31 cellular contexts compared by ENCODE assay signal in the genomic region with DNA sequence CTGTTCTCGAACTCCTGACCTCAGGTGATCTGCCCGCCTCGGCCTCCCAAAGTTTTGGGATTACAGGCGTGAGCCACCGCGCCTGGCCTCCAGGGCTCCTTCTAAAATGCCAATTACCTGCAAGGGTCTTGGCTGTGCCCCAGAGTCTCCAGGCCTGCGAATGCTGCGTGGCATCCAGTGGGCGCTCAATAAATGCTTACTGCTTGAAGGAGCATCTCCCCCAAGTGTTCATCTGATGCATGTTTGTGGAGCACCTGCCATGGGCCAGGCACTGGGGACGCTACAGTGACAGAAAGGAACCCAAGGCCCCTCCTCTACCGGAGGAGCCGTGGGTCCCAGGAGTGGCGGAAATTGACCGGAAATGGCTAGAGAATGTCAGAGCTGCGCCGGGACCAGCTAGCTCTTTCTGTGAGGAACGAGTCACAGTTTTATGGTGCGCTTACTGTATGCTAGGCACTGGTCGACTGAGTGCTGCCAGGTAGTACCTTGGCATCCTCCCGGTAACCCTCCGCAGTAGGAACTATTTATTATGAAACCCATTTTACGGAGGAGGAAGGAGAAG. TPM values are rescaled to one million over a fixed set of nuclear protein-coding genes. Genes with fewer than 3 reads are reported as not detected.
A peak's percentile ranks its signal among the peaks of the same experiment; 100 is the strongest.
DNase-seq lines count a peak whose midpoint lies in the region; ATAC-seq and TF ChIP-seq lines count a peak whose summit lies in the region.
"Had no signal": no experiment of that assay in that cellular context is flagged by ENCODE, and none has a peak within 500 bp of the region (broad histone marks: within the 10 kb centered on the region; RNA-seq: fewer than 3 reads in every experiment).

No MANE protein-coding gene starts in this region.

- peak overlapping the region; percentile 39 for H3K4me3 Mint-ChIP-seq in mesothelial cell of epicardium
- H3K4me3 Mint-ChIP-seq: activated CD4-positive, alpha-beta T cell treated with anti-CD3 and anti-CD28 coated beads, Interleukin-2, amount 10 ng/mL, durations not matched to agents 7 days and 5 days; stimulated activated naive CD8-positive, alpha-beta T cell treated with anti-CD3 and anti-CD28 coated beads, Interleukin-15, Interleukin-2, amounts not matched to agents 100 ng/mL and 50 ng/mL, for 24 hours had no signal

- H3K27me3 ChIP-seq in heart right ventricle, result peaks cover 22 to 74% (median 67%) of the 10 kb centered on the region in 7 donors
- H3K27me3 ChIP-seq: testis had no signal

- H3K27me3 Mint-ChIP-seq in mesothelial cell of epicardium (ENCODE audit: low read depth), result peaks cover 76% of the 10 kb centered on the region

- TF ChIP-seq CTCF in heart right ventricle (IDR thresholded peaks at IDR 0.05) (no peak), mesothelial cell of epicardium (IDR thresholded peaks at IDR 0.05; ENCODE audit: unreplicated experiment) (no peak)

- H3K27ac Mint-ChIP-seq in mesothelial cell of epicardium, result no peak overlapping the region
- H3K27ac Mint-ChIP-seq: activated CD4-positive, alpha-beta T cell treated with anti-CD3 and anti-CD28 coated beads, Interleukin-2, amount 10 ng/mL, durations not matched to agents 7 days and 5 days; CD14-positive monocyte; stimulated activated naive CD8-positive, alpha-beta T cell treated with anti-CD3 and anti-CD28 coated beads, Interleukin-15, Interleukin-2, amounts not matched to agents 100 ng/mL and 50 ng/mL, for 24 hours had no signal

- H3K36me3 ChIP-seq in heart right ventricle, result no peaks in the 10 kb centered on the region
- H3K36me3 ChIP-seq: Peyer's patch had no signal

- H3K9me3 Mint-ChIP-seq in mesothelial cell of epicardium, result no peaks in the 10 kb centered on the region
- H3K9me3 Mint-ChIP-seq: activated naive CD4-positive, alpha-beta T cell treated with anti-CD3 and anti-CD28 coated beads, Interleukin-2, amount 50 U/mL, for 24 hours had no signal

- 78 to 80% methylated on average over 22 of the region's 22 CpGs for WGBS in heart right ventricle, 2 donors

- intact Hi-C loops in Right ventricle myocardium inferior (cut with DNase I) (no loop called here), heart right ventricle (cut with DNase I) (no loop called here)

- H3K4me3 ChIP-seq in heart right ventricle, result no peak overlapping the region
- H3K4me3 ChIP-seq: Peyer's patch, skin epidermis, testis had no signal

- no peaks in the 10 kb centered on the region for H3K36me3 Mint-ChIP-seq in mesothelial cell of epicardium
- H3K36me3 Mint-ChIP-seq: activated naive CD4-positive, alpha-beta T cell treated with anti-CD3 and anti-CD28 coated beads, Interleukin-2, amount 50 U/mL, for 24 hours had no signal

- peak; percentile 27 for DNase-seq in Right ventricle myocardium inferior (ENCODE audit: missing footprints)
- DNase-seq in heart right ventricle, result no peak
- DNase-seq in mesothelial cell of epicardium (ENCODE audit: low spot score in 2 of 2, unreplicated experiment in 2 of 2), result no peak
- DNase-seq in NCI-H510A treated with DMSO at 0.1 percent for 48 hours (lab: John Stamatoyannopoulos, UW), result no peak
- DNase-seq in NOMO-1 (lab: John Stamatoyannopoulos, UW; ENCODE audit: unreplicated experiment in 2 of 2), result no peak
- no peak for DNase-seq in UCSD-AML1 (lab: John Stamatoyannopoulos, UW; ENCODE audit: unreplicated experiment)
- DNase-seq: activated CD4-positive, alpha-beta T cell treated with anti-CD3 and anti-CD28 coated beads, Interleukin-2, amount 10 ng/mL, durations not matched to agents 7 days and 5 days; amniotic stem cell; DMS79 treated with DMSO at 0.1 percent for 48 hours; GF-D8; naive thymus-derived CD4-positive, alpha-beta T cell; NCI-H1048; NCI-H748 treated with DMSO at 0.1 percent for 48 hours; Peyer's patch; SHP77 treated with DMSO at 0.1 percent for 48 hours; testis had no signal

- ATAC-seq in Right ventricle myocardium inferior (no peak), heart right ventricle (no peak)
- ATAC-seq: HCT116; naive thymus-derived CD4-positive, alpha-beta T cell had no signal

- no peaks in the 10 kb centered on the region for H3K9me3 ChIP-seq in heart right ventricle
- H3K9me3 ChIP-seq: Peyer's patch, testis had no signal

- peaks cover 10% of the 10 kb centered on the region for H3K4me1 Mint-ChIP-seq in mesothelial cell of epicardium
- H3K4me1 Mint-ChIP-seq: CD14-positive monocyte had no signal

- H3K4me1 ChIP-seq in heart right ventricle, result peaks cover 0 to 9% (median 3%) of the 10 kb centered on the region in 9 donors
- H3K4me1 ChIP-seq: testis had no signal

- no peak overlapping the region for H3K27ac ChIP-seq in heart right ventricle
- H3K27ac ChIP-seq: Peyer's patch, skin epidermis, testis, VCaP had no signal

RNA-seq across cellular contexts. Expression of a gene that starts 14.2 kb away (rescaled TPM):
- total RNA-seq in Right ventricle myocardium inferior (0.19 TPM), heart right ventricle (1 to 10 TPM in 1 of 10 donors, under 1 TPM in 9; 0.12 to 1.0 (median 0.29) TPM), mesothelial cell of epicardium (0.75 to 0.98 TPM (median 0.86 TPM) in 3 replicates)
- polyA plus RNA-seq in heart right ventricle, result under 1 TPM; 0.14 to 0.66 TPM
- polyA plus RNA-seq: IgD-negative memory B cell had no signal

RNA-seq across cellular contexts. Expression of a gene that starts 14.3 kb away (rescaled TPM):
- 10.4 TPM for total RNA-seq in Right ventricle myocardium inferior
- total RNA-seq in heart right ventricle, result 10 to 100 TPM in 8 of 10 donors, 1 to 10 TPM in 2; 7.9 to 14.6 (median 11.9) TPM
- 10 to 100 TPM; 24.1 to 26.9 TPM for polyA plus RNA-seq in heart right ventricle
- total RNA-seq in mesothelial cell of epicardium, result 25.4 to 31.9 TPM (median 25.6 TPM) in 3 replicates

RNA-seq across cellular contexts. Expression of a gene that starts 32.7 kb away (rescaled TPM):
- total RNA-seq in Right ventricle myocardium inferior, result 0.73 TPM
- 1 to 10 TPM in 2 of 10 donors, under 1 TPM in 4, not detected in 4; 0.49 to 2.2 (median 0.81) TPM for total RNA-seq in heart right ventricle
- 1 to 10 TPM in 1 of 2 donors, under 1 TPM in 1; 0.73 to 2.4 TPM for polyA plus RNA-seq in heart right ventricle
- total RNA-seq in mesothelial cell of epicardium, result 0.22 to 0.96 TPM (median 0.68 TPM) in 3 replicates
- total RNA-seq: frontal cortex had no signal
- polyA plus RNA-seq: naive thymus-derived CD4-positive, alpha-beta T cell had no signal

RNA-seq across cellular contexts. Expression of a gene that starts 43.2 kb away (rescaled TPM):
- total RNA-seq in Right ventricle myocardium inferior (not detected), heart right ventricle (not detected), mesothelial cell of epicardium (not detected in 3 replicates)
- under 1 TPM in 1 of 2 donors, not detected in 1; 0.01 TPM for polyA plus RNA-seq in heart right ventricle
- total RNA-seq: activated CD8-positive, alpha-beta memory T cell treated with anti-CD3 and anti-CD28 coated beads for 36 hours; cerebellum; endothelial cell of umbilical vein; frontal cortex; kidney epithelial cell; naive thymus-derived CD4-positive, alpha-beta T cell; osteocyte; renal cortical epithelial cell; urinary bladder had no signal
- polyA plus RNA-seq: CD14-positive monocyte; endothelial cell of umbilical vein; IgD-negative memory B cell; naive thymus-derived CD4-positive, alpha-beta T cell had no signal

RNA-seq across cellular contexts. Expression of a gene that starts 50.2 kb away (rescaled TPM):
- total RNA-seq in Right ventricle myocardium inferior (9.2 TPM), heart right ventricle (10 to 100 TPM in 6 of 10 donors, 1 to 10 TPM in 4; 7.9 to 11.9 (median 10.4) TPM), mesothelial cell of epicardium (19.5 to 22.1 TPM (median 21.3 TPM) in 3 replicates)
- 10 to 100 TPM; 29.2 to 32.8 TPM for polyA plus RNA-seq in heart right ventricle
